19 cellular contexts compared by ENCODE assay signal in genomic region chr7:57071-57470, GRCh38.
"Had no signal": no experiment of that assay in that cellular context is flagged by ENCODE, and none has a peak within 500 bp of the region (broad histone marks: within the 10 kb centered on the region; RNA-seq: fewer than 3 reads in every experiment).

No MANE protein-coding gene starts in this region.

- H3K4me3 ChIP-seq: breast epithelium, coronary artery, left lung, mucosa of descending colon, prostate gland, SK-N-MC, upper lobe of left lung had no signal

- H3K27ac ChIP-seq: breast epithelium, coronary artery, epithelial cell of prostate, left lung, prostate gland, SK-N-MC, upper lobe of left lung had no signal

- H3K36me3 ChIP-seq: breast epithelium, left lung, prostate gland, upper lobe of left lung had no signal

- H3K4me1 ChIP-seq: breast epithelium, prostate gland had no signal

- ATAC-seq: activated T-cell treated with anti-CD3 and anti-CD28 coated beads, Interleukin-2, amount 50 U/mL, for 4 hours; left lung; mucosa of descending colon; stimulated activated effector memory CD8-positive, alpha-beta T cell treated with anti-CD3 and anti-CD28 coated beads, Interleukin-12 subunit alpha, Interleukin-12 subunit beta, amount 100 ng/mL, for 72 hours; T-helper 17 cell had no signal

- H3K9me3 ChIP-seq: breast epithelium, mucosa of descending colon, prostate gland, upper lobe of left lung had no signal

- DNase-seq: activated B cell treated with CpG ODN at 0.5 μM for 24 hours; activated CD4-positive, alpha-beta T cell treated with anti-CD3 and anti-CD28 coated beads for 4 hours; activated CD4-positive, alpha-beta T cell treated with anti-CD3 and anti-CD28 coated beads, Interleukin-2, amount 50 U/mL, for 48 hours; activated CD8-positive, alpha-beta memory T cell treated with anti-CD3 and anti-CD28 coated beads, Interleukin-2, amount 50 U/mL, for 48 hours; activated naive CD4-positive, alpha-beta T cell; activated T-cell treated with anti-CD3 and anti-CD28 coated beads, Interleukin-2, amount 50 U/mL, for 4 hours; mucosa of descending colon; small intestine; stimulated activated CD4-positive, alpha-beta T cell treated with anti-CD3 and anti-CD28 coated beads, Interleukin-2, amount 100 ng/mL, for 24 hours; SW 1271; T-helper 17 cell had no signal

- H3K27me3 ChIP-seq: upper lobe of left lung had no signal
